ENCODE assay signal across 13 cellular contexts in genomic region chr1:7299994-7300393, GRCh38.
DNase-seq lines count a peak whose midpoint lies in the region; ATAC-seq and FAIRE-seq lines count a peak whose summit lies in the region.
"Had no signal": no experiment of that assay in that cellular context is flagged by ENCODE, and none has a peak within 500 bp of the region (broad histone marks: within the 10 kb centered on the region; RNA-seq: fewer than 3 reads in every experiment).

No MANE protein-coding gene starts in this region.

- no peak overlapping the region; the same call in 1 of the 2 replicates for H3K9ac ChIP-seq in iPS-20b (ENCODE audit: low read depth, low read length)

- H3K4me3 ChIP-seq in iPS-20b (ENCODE audit: low read length): no peak overlapping the region
- H3K4me3 ChIP-seq: PC-9, upper lobe of left lung had no signal

- peaks cover 34% of the 10 kb centered on the region for H3K4me1 ChIP-seq in iPS-20b (ENCODE audit: insufficient read depth, low read length)
- H3K4me1 ChIP-seq: upper lobe of left lung had no signal

- no peaks in the 10 kb centered on the region for H3K36me3 ChIP-seq in iPS-20b (ENCODE audit: insufficient read depth, low read depth, low read length)
- H3K36me3 ChIP-seq: upper lobe of left lung had no signal

- H3K27me3 ChIP-seq in iPS-20b (ENCODE audit: insufficient read depth, low read length): no peaks in the 10 kb centered on the region
- H3K27me3 ChIP-seq: upper lobe of left lung had no signal

- ATAC-seq in HG02678 (IDR thresholded peaks at IDR 0.05; ENCODE audit: unreplicated experiment): no peak

- H3K27ac ChIP-seq in iPS-20b (ENCODE audit: low read length): peak overlapping the region; percentile 26
- H3K27ac ChIP-seq: PC-9, upper lobe of left lung had no signal

- DNase-seq in DMS79 treated with DMSO at 0.1 percent for 48 hours (lab: John Stamatoyannopoulos, UW): peak; percentile 26
- DNase-seq in DMS79 (lab: John Stamatoyannopoulos, UW): no peak
- DNase-seq in astrocyte of the hippocampus (ENCODE audit: low read depth, low spot score): peak; percentile 71
- peak; percentile 21 for DNase-seq in urothelium cell line (ENCODE audit: low spot score)
- no peak for DNase-seq in NCI-H1930 (lab: John Stamatoyannopoulos, UW)
- no peak for DNase-seq in NCI-H2227 (lab: John Stamatoyannopoulos, UW; ENCODE audit: unreplicated experiment)
- DNase-seq: activated naive CD4-positive, alpha-beta T cell treated with anti-CD3 and anti-CD28 coated beads for 36 hours; naive B cell; stimulated activated CD4-positive, alpha-beta T cell treated with anti-CD3 and anti-CD28 coated beads, Interleukin-4, amount 100 ng/mL, for 24 hours; upper lobe of left lung had no signal

- H3K9me3 ChIP-seq in iPS-20b (ENCODE audit: insufficient read depth, low read depth, low read length): peaks cover 5% of the 10 kb centered on the region; the same call in 1 of the 2 replicates
- H3K9me3 ChIP-seq: upper lobe of left lung had no signal

- no peak for FAIRE-seq in urothelium cell line (lab: Jason Lieb, UNC)

Comparison
In these comparisons a context has a peak if more than half of its experiments do, and no peak if none do; other contexts are left out.
1. DNase-seq: peak in DMS79 treated with DMSO at 0.1 percent for 48 hours (single experiment), astrocyte of the hippocampus (single experiment) and urothelium cell line (single experiment); none in DMS79 (single experiment), NCI-H1930 (0 of 2) and NCI-H2227 (single experiment).